Comparison of ENCODE assay signal across 7 cellular contexts in genomic region chr16:24253192-24253591, GRCh38. TPM values are rescaled to one million over a fixed set of nuclear protein-coding genes. Genes with fewer than 3 reads are reported as not detected.
DNase-seq lines count a peak whose midpoint lies in the region; ATAC-seq and TF ChIP-seq lines count a peak whose summit lies in the region.

No MANE protein-coding gene starts in this region.

- CTCF ChIA-PET in SK-N-SH (lab: Yijun Ruan, JAX): interaction anchor here (0.6 to 10.5 kb wide), 68 partner anchors 8 to 952 kb away, joined by 3 to 223 read pairs (median 5); no protein-coding TSS in a partner anchor

- H3K4me2 ChIP-seq in KMS-11 (no peak overlapping the region), SK-N-SH (no peak overlapping the region)

- H2AFZ ChIP-seq in KMS-11 (ENCODE audit: low read depth) (no peak overlapping the region), SK-N-SH (ENCODE audit: low read depth) (no peak overlapping the region)

- H3K79me2 ChIP-seq in KMS-11 (ENCODE audit: insufficient read depth, low read depth): no peaks in the 10 kb centered on the region
- no peaks in the 10 kb centered on the region for H3K79me2 ChIP-seq in SK-N-SH (ENCODE audit: insufficient read depth)

- H3K4me3 ChIP-seq in KMS-11 (IDR thresholded peaks at IDR 0.05; ENCODE audit: insufficient read depth, low read depth, low read length): no peak overlapping the region
- no peak overlapping the region; a peak in 1 of 4 replicates for H3K4me3 ChIP-seq in SK-N-SH (ENCODE audit: low read depth in 2 of 2, low read length in 1 of 2)
- no peak overlapping the region for H3K4me3 ChIP-seq in astrocyte of the spinal cord (ENCODE audit: low read depth, low read length)

- DNase-seq in GM04503 (ENCODE audit: low read depth) (peak; percentile 0), SK-N-SH (peak; percentile 68), astrocyte of the spinal cord (ENCODE audit: low read depth, low spot score) (peak; percentile 15), iris pigment epithelial cell (ENCODE audit: low read depth) (peak; percentile 25)
- peak; percentile 4 to 21 for DNase-seq in stimulated activated CD4-positive, alpha-beta T cell treated with anti-CD3 and anti-CD28 coated beads, Interleukin-4, amount 100 ng/mL, for 4 hours

- H3K9me3 ChIP-seq in SK-N-SH: no peaks in the 10 kb centered on the region

- H3K4me1 ChIP-seq in KMS-11 (ENCODE audit: low read depth, poor library complexity, severe bottlenecking) (no peaks in the 10 kb centered on the region), SK-N-SH (ENCODE audit: control insufficient read depth in 1 of 2, insufficient read depth in 2 of 2, low read depth in 1 of 2, low read length in 1 of 2) (no peaks in the 10 kb centered on the region)

- H3K27ac ChIP-seq in KMS-11 (no peak overlapping the region), SK-N-SH (ENCODE audit: low read depth in 2 of 2, low read length in 1 of 2) (no peak overlapping the region)

- POLR2A ChIA-PET in SK-N-SH (lab: Yijun Ruan, JAX): no interaction called here

- 10% methylated on average over 6 of the region's 7 CpGs for WGBS in SK-N-SH (ENCODE audit: low lambda C conversion rate)

- no peaks in the 10 kb centered on the region for H3F3A ChIP-seq in SK-N-SH (replicated peaks; ENCODE audit: insufficient read depth)

- no peaks in the 10 kb centered on the region for H3K36me3 ChIP-seq in KMS-11 (ENCODE audit: insufficient read depth)
- no peaks in the 10 kb centered on the region for H3K36me3 ChIP-seq in SK-N-SH (replicated peaks in 1 of 2; ENCODE audit: control insufficient read depth in 1 of 2, insufficient read depth in 2 of 2, low read length in 1 of 2)

- in situ Hi-C loops in astrocyte of the spinal cord (cut with HindIII; ENCODE audit: low sequenced_read_pairs): no loop called here

- TF ChIP-seq CTCF in KMS-11 (conservative IDR thresholded peaks at IDR 0.05; ENCODE audit: low read depth, low read length) (peak; percentile 92), SK-N-SH (IDR thresholded peaks at IDR 0.05) (peak; percentile 66), astrocyte of the spinal cord (IDR thresholded peaks at IDR 0.05; ENCODE audit: low read depth, low read length) (peak; percentile 47)

- no peak for ATAC-seq in HG03432 (IDR thresholded peaks at IDR 0.05; ENCODE audit: unreplicated experiment)

- H3K27me3 ChIP-seq in KMS-11 (ENCODE audit: insufficient read depth, low read depth): no peaks in the 10 kb centered on the region
- H3K27me3 ChIP-seq in SK-N-SH (ENCODE audit: insufficient read depth): no peaks in the 10 kb centered on the region

- no peaks in the 10 kb centered on the region for H4K20me1 ChIP-seq in KMS-11 (ENCODE audit: insufficient read depth)
- H4K20me1 ChIP-seq in SK-N-SH (ENCODE audit: insufficient read depth): no peaks in the 10 kb centered on the region

- H3K9me2 ChIP-seq in SK-N-SH: no peaks in the 10 kb centered on the region

- no peak overlapping the region for H3K9ac ChIP-seq in KMS-11
- no peak overlapping the region for H3K9ac ChIP-seq in SK-N-SH

- no peak for TF ChIP-seq EP300 in SK-N-SH (IDR thresholded peaks at IDR 0.05; ENCODE audit: borderline replicate concordance in 1 of 2, low read depth in 1 of 2, low read length in 1 of 2)

- TF ChIP-seq RAD21 in SK-N-SH (IDR thresholded peaks at IDR 0.05; ENCODE audit: low read length): peak; percentile 67

TF ChIP-seq in SK-N-SH, 30 proteins besides CTCF, POLR2A, EP300 and RAD21:
- TF ChIP-seq SMC3 (IDR thresholded peaks at IDR 0.05; ENCODE audit: low read depth, low read length) (peak; percentile 63), FOSL2 (IDR thresholded peaks at IDR 0.05; ENCODE audit: borderline replicate concordance, low read depth) (no peak), PBX3 (IDR thresholded peaks at IDR 0.05) (no peak), RCOR1 (IDR thresholded peaks at IDR 0.05; ENCODE audit: low read length) (no peak), TEAD4 (IDR thresholded peaks at IDR 0.05; ENCODE audit: borderline replicate concordance, insufficient read depth) (no peak)

RNA-seq across cellular contexts. Expression of gene CACNG3, which starts 2.9 kb away (rescaled TPM):
- polyA plus RNA-seq in SK-N-SH (2012; rRNA removed): not detected in 2 replicates
- not detected in 2 replicates for polyA plus RNA-seq in SK-N-SH (2012; cell fraction: cytosol; rRNA removed)
- not detected in 2 replicates for polyA plus RNA-seq in SK-N-SH (2012; cell fraction: nucleus; rRNA removed)

Comparison
In these comparisons a context has a peak if more than half of its experiments do, and no peak if none do; other contexts are left out.
1. DNase-seq: peak in every context shown above with its lines; median percentile 68 in SK-N-SH; 25 in iris pigment epithelial cell; 15 in astrocyte of the spinal cord; 12 in stimulated activated CD4-positive, alpha-beta T cell treated with anti-CD3 and anti-CD28 coated beads, Interleukin-4, amount 100 ng/mL, for 4 hours; 0 in GM04503.